ENCODE assay signal across 8 cellular contexts in genomic region chr17:42405963-42406495, GRCh38. TPM values are rescaled to one million over a fixed set of nuclear protein-coding genes. Genes with fewer than 3 reads are reported as not detected.
DNase-seq lines count a peak whose midpoint lies in the region; ATAC-seq, FAIRE-seq and TF ChIP-seq lines count a peak whose summit lies in the region.

No MANE protein-coding gene starts in this region.

- no peak for TF ChIP-seq EP300 in A549 (IDR thresholded peaks at IDR 0.05)

- peak overlapping the region; percentile 41 for H3K4me2 ChIP-seq in A549

- FAIRE-seq in A549 (lab: Jason Lieb, UNC): no peak

- TF ChIP-seq CTCF in A549 (IDR thresholded peaks at IDR 0.05): peak; percentile 97

- no peak for TF ChIP-seq POLR2A in A549 (IDR thresholded peaks at IDR 0.05; ENCODE audit: low read length)

- no peak overlapping the region for H3K4me3 ChIP-seq in A549
- no peak overlapping the region for H3K4me3 ChIP-seq in effector memory CD4-positive, alpha-beta T cell (ENCODE audit: insufficient read depth, low read depth, low read length, poor library complexity, severe bottlenecking)

- DNase-seq in A549 (ENCODE audit: low read depth in 1 of 2, low spot score in 1 of 2) (peak; percentile 82 to 90), GM19238 (ENCODE audit: insufficient read length, low spot score) (peak; percentile 70), NCI-H748 treated with DMSO at 0.1 percent for 48 hours (lab: John Stamatoyannopoulos, UW) (peak; percentile 18), midbrain (lab: John Stamatoyannopoulos, UW) (peak; percentile 75), NCI-H1048 (lab: John Stamatoyannopoulos, UW) (no peak)
- DNase-seq in activated CD8-positive, alpha-beta memory T cell treated with anti-CD3 and anti-CD28 coated beads for 1 hour (ENCODE audit: extremely low read depth in 1 of 2, low read depth in 1 of 2): peak; percentile 53 to 72
- DNase-seq in effector memory CD4-positive, alpha-beta T cell: peak; percentile 63 to 73 (median 66)
- DNase-seq in stimulated activated CD8-positive, alpha-beta memory T cell treated with anti-CD3 and anti-CD28 coated beads, Interleukin-4, amount 100 ng/mL, for 1 hour (ENCODE audit: low read depth in 2 of 2, low spot score in 1 of 2): peak; percentile 56 to 68

- peak overlapping the region in 1 of 2 experiments; percentile 84; a peak in 3 of 6 replicates for H3K27ac ChIP-seq in A549
- H3K27ac ChIP-seq in effector memory CD4-positive, alpha-beta T cell (ENCODE audit: insufficient read depth, low read length, poor library complexity, severe bottlenecking): no peak overlapping the region

- no peaks in the 10 kb centered on the region for H3K27me3 ChIP-seq in effector memory CD4-positive, alpha-beta T cell (replicated peaks; ENCODE audit: control insufficient read depth, insufficient read depth, low read length, poor library complexity, severe bottlenecking)

- POLR2A ChIA-PET in A549 (lab: Yijun Ruan, JAX): interaction anchor here (0.6 to 1.9 kb wide), 4 partner anchors 17 to 112 kb away, joined by 3 to 6 read pairs (median 4); partner anchors contain the start of genes CAVIN1 and STAT3

- TF ChIP-seq RAD21 in A549 (conservative IDR thresholded peaks at IDR 0.05 in 1 of 2, IDR thresholded peaks at IDR 0.05 in 1 of 2): peak; percentile 98 to 99

- 44% methylated on average over 26 of the region's 26 CpGs for WGBS in A549 (ENCODE audit: missing lambda C conversion rate)

- peaks cover 73% of the 10 kb centered on the region for H3K4me1 ChIP-seq in A549
- no peaks in the 10 kb centered on the region for H3K4me1 ChIP-seq in effector memory CD4-positive, alpha-beta T cell (ENCODE audit: control insufficient read depth, insufficient read depth, low read length, poor library complexity, severe bottlenecking)

- peak; percentile 56 to 67 for ATAC-seq in A549

- H3K36me3 ChIP-seq in effector memory CD4-positive, alpha-beta T cell (ENCODE audit: control insufficient read depth, insufficient read depth, low read length): no peaks in the 10 kb centered on the region

- H3K9me3 ChIP-seq in A549: no peaks in the 10 kb centered on the region
- no peaks in the 10 kb centered on the region for H3K9me3 ChIP-seq in effector memory CD4-positive, alpha-beta T cell (ENCODE audit: control insufficient read depth, low read length)

- CTCF ChIA-PET in A549 (lab: Yijun Ruan, JAX): interaction anchor here (0.6 to 33.2 kb wide), 66 partner anchors 9 to 438 kb away, joined by 3 to 1360 read pairs (median 4); partner anchors contain the start of genes CAVIN1, NAGLU, RAB5C and STAT3

TF ChIP-seq in A549, 52 proteins besides CTCF, POLR2A, EP300 and RAD21 (continues in another document):
- TF ChIP-seq JUNB (IDR thresholded peaks at IDR 0.05) (no peak), EHMT2 (IDR thresholded peaks at IDR 0.05; ENCODE audit: low read depth) (no peak), MAZ (IDR thresholded peaks at IDR 0.05; ENCODE audit: borderline replicate concordance, low read depth, low read length) (no peak), NR3C1 (IDR thresholded peaks at IDR 0.05) (no peak), FOSL2 (IDR thresholded peaks at IDR 0.05) (no peak), FOSL2 (CRISPR knock-in tag; IDR thresholded peaks at IDR 0.05) (peak; percentile 14; the same call in 1 of the 2 replicates), POLR2AphosphoS2 (conservative IDR thresholded peaks at IDR 0.05; ENCODE audit: low read length) (no peak), HOXA7 (CRISPR knock-in tag; IDR thresholded peaks at IDR 0.05) (no peak), JUN (IDR thresholded peaks at IDR 0.05) (no peak), HOXB5 (CRISPR knock-in tag; IDR thresholded peaks at IDR 0.05) (no peak), CEBPB (IDR thresholded peaks at IDR 0.05) (peak in 1 of 2 experiments; percentile 86; a peak in 2 of 4 replicates), REST (IDR thresholded peaks at IDR 0.05) (no peak), CHD4 (IDR thresholded peaks at IDR 0.05; ENCODE audit: borderline replicate concordance) (no peak), CHD2 (IDR thresholded peaks at IDR 0.05; ENCODE audit: low read length, partially characterized antibody) (no peak), RFX5 (IDR thresholded peaks at IDR 0.05) (no peak), PHF8 (IDR thresholded peaks at IDR 0.05; ENCODE audit: borderline replicate concordance, low read depth) (no peak), GATA3 (IDR thresholded peaks at IDR 0.05; ENCODE audit: borderline replicate concordance) (0 out of 2 replicates have a peak, but pooled peaks have one; percentile 27), KDM5A (IDR thresholded peaks at IDR 0.05) (no peak), SREBF2 (IDR thresholded peaks at IDR 0.05) (no peak), ESRRA (IDR thresholded peaks at IDR 0.05; ENCODE audit: borderline replicate concordance, low read length) (no peak), SMC3 (IDR thresholded peaks at IDR 0.05) (peak; percentile 99), ZNF302 (CRISPR knock-in tag; IDR thresholded peaks at IDR 0.05) (no peak), MAFK (IDR thresholded peaks at IDR 0.05; ENCODE audit: partially characterized antibody) (no peak), FOXS1 (CRISPR knock-in tag; IDR thresholded peaks at IDR 0.05) (no peak), NFE2L2 (conservative IDR thresholded peaks at IDR 0.05; ENCODE audit: low read length) (no peak), ZFP36 (IDR thresholded peaks at IDR 0.05; ENCODE audit: borderline replicate concordance, partially characterized antibody) (no peak), TFCP2L1 (CRISPR knock-in tag; IDR thresholded peaks at IDR 0.05) (no peak)
- TF ChIP-seq, protein P1, sequence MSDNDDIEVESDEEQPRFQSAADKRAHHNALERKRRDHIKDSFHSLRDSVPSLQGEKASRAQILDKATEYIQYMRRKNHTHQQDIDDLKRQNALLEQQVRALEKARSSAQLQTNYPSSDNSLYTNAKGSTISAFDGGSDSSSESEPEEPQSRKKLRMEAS (IDR thresholded peaks at IDR 0.05): peak; percentile 59
- TF ChIP-seq, protein P2, sequence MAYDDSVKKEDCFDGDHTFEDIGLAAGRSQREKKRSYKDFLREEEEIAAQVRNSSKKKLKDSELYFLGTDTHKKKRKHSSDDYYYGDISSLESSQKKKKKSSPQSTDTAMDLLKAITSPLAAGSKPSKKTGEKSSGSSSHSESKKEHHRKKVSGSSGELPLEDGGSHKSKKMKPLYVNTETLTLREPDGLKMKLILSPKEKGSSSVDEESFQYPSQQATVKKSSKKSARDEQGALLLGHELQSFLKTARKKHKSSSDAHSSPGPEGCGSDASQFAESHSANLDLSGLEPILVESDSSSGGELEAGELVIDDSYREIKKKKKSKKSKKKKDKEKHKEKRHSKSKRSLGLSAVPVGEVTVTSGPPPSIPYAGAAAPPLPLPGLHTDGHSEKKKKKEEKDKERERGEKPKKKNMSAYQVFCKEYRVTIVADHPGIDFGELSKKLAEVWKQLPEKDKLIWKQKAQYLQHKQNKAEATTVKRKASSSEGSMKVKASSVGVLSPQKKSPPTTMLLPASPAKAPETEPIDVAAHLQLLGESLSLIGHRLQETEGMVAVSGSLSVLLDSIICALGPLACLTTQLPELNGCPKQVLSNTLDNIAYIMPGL (CRISPR knock-in tag; IDR thresholded peaks at IDR 0.05; ENCODE audit: borderline replicate concordance): no peak; the same call in 1 of the 2 replicates

RNA-seq across cellular contexts. Expression of gene CAVIN1, which starts 17.0 kb away (rescaled TPM):
- 91.4 and 101 TPM in 2 replicates for polyA plus RNA-seq in A549 (2011; rRNA removed)
- polyA plus RNA-seq in A549 (2012; cell fraction: cytosol; rRNA removed): 179 and 201 TPM in 2 replicates
- polyA plus RNA-seq in A549 (2012; cell fraction: nucleus; rRNA removed): 194 and 208 TPM in 2 replicates
- polyA plus RNA-seq in A549 (2017; fragmentation: RNase III; extraction: RNeasy Plus Mini Kit Qiagen cat#74134 plus additional on column Dnase treatment): 371 to 416 TPM (median 377 TPM) in 3 replicates
- polyA minus RNA-seq in A549 (2011; rRNA and poly(A)+ RNA removed): 68.0 and 70.8 TPM in 2 replicates

RNA-seq across cellular contexts. Expression of gene STAT3, which starts 17.8 kb away (rescaled TPM):
- 72.8 and 81.9 TPM in 2 replicates for polyA plus RNA-seq in A549 (2011; rRNA removed)
- polyA plus RNA-seq in A549 (2012; cell fraction: cytosol; rRNA removed): 49.5 and 57.3 TPM in 2 replicates
- 80.0 and 101 TPM in 2 replicates for polyA plus RNA-seq in A549 (2012; cell fraction: nucleus; rRNA removed)
- 97.8 to 115 TPM (median 109 TPM) in 3 replicates for polyA plus RNA-seq in A549 (2017; fragmentation: RNase III; extraction: RNeasy Plus Mini Kit Qiagen cat#74134 plus additional on column Dnase treatment)
- polyA minus RNA-seq in A549 (2011; rRNA and poly(A)+ RNA removed): 127 and 145 TPM in 2 replicates

RNA-seq across cellular contexts. Expression of gene ATP6V0A1, which starts 52.6 kb away (rescaled TPM):
- polyA plus RNA-seq in A549 (2011; rRNA removed): 33.7 and 59.6 TPM in 2 replicates
- 36.3 and 39.6 TPM in 2 replicates for polyA plus RNA-seq in A549 (2012; cell fraction: cytosol; rRNA removed)
- polyA plus RNA-seq in A549 (2012; cell fraction: nucleus; rRNA removed): 219 and 262 TPM in 2 replicates
- polyA plus RNA-seq in A549 (2017; fragmentation: RNase III; extraction: RNeasy Plus Mini Kit Qiagen cat#74134 plus additional on column Dnase treatment): 25.8 to 27.3 TPM (median 26.7 TPM) in 3 replicates
- 115 and 146 TPM in 2 replicates for polyA minus RNA-seq in A549 (2011; rRNA and poly(A)+ RNA removed)
